Comparison of ENCODE assay signal across 1 cellular context in genomic region chr1:153626929-153627796, GRCh38.
TF ChIP-seq lines count a peak whose summit lies in the region.

Gene S100A13 (minus strand): TSS chr1:153627505. CDS start chr1:153626472, 1,033 bp downstream.

TF ChIP-seq in K562, 482 proteins besides CTCF, POLR2A, EP300 and RAD21 (continued from another document and continues in another):
- TF ChIP-seq MEIS2 (IDR thresholded peaks at IDR 0.05; ENCODE audit: partially characterized antibody): peak; percentile 31
- TF ChIP-seq NFXL1 (CRISPR knock-in tag; IDR thresholded peaks at IDR 0.05): no peak
- TF ChIP-seq CBX2 (IDR thresholded peaks at IDR 0.05; ENCODE audit: insufficient read depth, low read length, poor library complexity, severe bottlenecking): no peak
- TF ChIP-seq MCM7 (IDR thresholded peaks at IDR 0.05): no peak
- peak; percentile 80; the same call in 1 of the 2 replicates for TF ChIP-seq FOXK1 (CRISPR knock-in tag; IDR thresholded peaks at IDR 0.05; ENCODE audit: borderline replicate concordance)
- 0 out of 2 replicates have a peak, but pooled peaks have one; percentile 32 for TF ChIP-seq NR2C2 (CRISPR knock-in tag; IDR thresholded peaks at IDR 0.05)
- TF ChIP-seq NR2C2 (tag; IDR thresholded peaks at IDR 0.05): peak; percentile 72
- 0 out of 2 replicates have a peak, but pooled peaks have one; percentile 8 for TF ChIP-seq ERF (CRISPR knock-in tag; IDR thresholded peaks at IDR 0.05)
- TF ChIP-seq IFI16 (CRISPR knock-in tag; IDR thresholded peaks at IDR 0.05): no peak
- no peak for TF ChIP-seq RNF219 (CRISPR knock-in tag; IDR thresholded peaks at IDR 0.05)
- TF ChIP-seq GTF2F1 (IDR thresholded peaks at IDR 0.05; ENCODE audit: low read depth, low read length): no peak
- TF ChIP-seq EWSR1 (IDR thresholded peaks at IDR 0.05; ENCODE audit: borderline replicate concordance, low read depth, partially characterized antibody): no peak
- TF ChIP-seq HINFP (tag; conservative IDR thresholded peaks at IDR 0.05; ENCODE audit: low read depth): no peak
- TF ChIP-seq HEY1 (CRISPR knock-in tag; IDR thresholded peaks at IDR 0.05; ENCODE audit: borderline replicate concordance): no peak
- TF ChIP-seq TAF7 (tag; IDR thresholded peaks at IDR 0.05): peak; percentile 62
- TF ChIP-seq ZBTB17 (CRISPR knock-in tag; IDR thresholded peaks at IDR 0.05): peak; percentile 36; the same call in 1 of the 2 replicates
- TF ChIP-seq ZNF146 (CRISPR knock-in tag; IDR thresholded peaks at IDR 0.05; ENCODE audit: unreplicated experiment): no peak
- no peak for TF ChIP-seq WHSC1 (IDR thresholded peaks at IDR 0.05; ENCODE audit: low read length)
- no peak for TF ChIP-seq E2F1 (CRISPR knock-in tag; IDR thresholded peaks at IDR 0.05)
- TF ChIP-seq ZNF23 (CRISPR knock-in tag; IDR thresholded peaks at IDR 0.05): no peak
- no peak for TF ChIP-seq MBD1 (CRISPR knock-in tag; IDR thresholded peaks at IDR 0.05)
- peak in 1 of 2 experiments; percentile 74; a peak in 1 of 4 replicates for TF ChIP-seq TEAD1 (CRISPR knock-in tag; IDR thresholded peaks at IDR 0.05)
- TF ChIP-seq HMBOX1 (IDR thresholded peaks at IDR 0.05): no peak
- no peak for TF ChIP-seq HIVEP1 (CRISPR knock-in tag; IDR thresholded peaks at IDR 0.05)
- no peak for TF ChIP-seq ILK (tag; IDR thresholded peaks at IDR 0.05; ENCODE audit: borderline replicate concordance, low read depth)
- no peak for TF ChIP-seq ZNF699 (CRISPR knock-in tag; IDR thresholded peaks at IDR 0.05; ENCODE audit: insufficient replicate concordance)
- TF ChIP-seq NCOA4 (IDR thresholded peaks at IDR 0.05; ENCODE audit: partially characterized antibody): no peak
- TF ChIP-seq MTA3 (IDR thresholded peaks at IDR 0.05; ENCODE audit: borderline replicate concordance): peak; percentile 78; the same call in 1 of the 2 replicates
- peak; percentile 41; the same call in 1 of the 2 replicates for TF ChIP-seq SMC3 (conservative IDR thresholded peaks at IDR 0.05; ENCODE audit: insufficient read depth, low read depth, low read length)
- no peak for TF ChIP-seq EHMT2 (IDR thresholded peaks at IDR 0.05)
- peak; percentile 31 to 58; a peak in 3 of 4 replicates for TF ChIP-seq RCOR1 (IDR thresholded peaks at IDR 0.05; ENCODE audit: borderline replicate concordance in 1 of 2, low read depth in 2 of 2, low read length in 2 of 2)
- no peak for TF ChIP-seq PURB (CRISPR knock-in tag; IDR thresholded peaks at IDR 0.05; ENCODE audit: low read depth)
- TF ChIP-seq U2AF1 (optimal IDR thresholded peaks at IDR 0.05; ENCODE audit: low read depth, low read length): no peak
- TF ChIP-seq RFX5 (IDR thresholded peaks at IDR 0.05; ENCODE audit: low read depth, low read length): no peak
- TF ChIP-seq ZNF224 (CRISPR knock-in tag; IDR thresholded peaks at IDR 0.05): no peak
- no peak for TF ChIP-seq ZNF280A (IDR thresholded peaks at IDR 0.05; ENCODE audit: low read depth, partially characterized antibody)
- TF ChIP-seq ZNF551 (CRISPR knock-in tag; IDR thresholded peaks at IDR 0.05): no peak
- no peak for TF ChIP-seq ZNF507 (tag; conservative IDR thresholded peaks at IDR 0.05)
- no peak for TF ChIP-seq ZNF253 (CRISPR knock-in tag; conservative IDR thresholded peaks at IDR 0.05)
- no peak for TF ChIP-seq CSDE1 (IDR thresholded peaks at IDR 0.05)
- no peak for TF ChIP-seq E2F5 (CRISPR knock-in tag; IDR thresholded peaks at IDR 0.05)
- TF ChIP-seq L3MBTL2 (IDR thresholded peaks at IDR 0.05): peak; percentile 87
- no peak for TF ChIP-seq CBFA2T3 (IDR thresholded peaks at IDR 0.05)
- no peak for TF ChIP-seq NUFIP1 (IDR thresholded peaks at IDR 0.05; ENCODE audit: partially characterized antibody)
- TF ChIP-seq SLC30A9 (CRISPR knock-in tag; IDR thresholded peaks at IDR 0.05): no peak
- no peak for TF ChIP-seq FOXJ3 (CRISPR knock-in tag; IDR thresholded peaks at IDR 0.05)
- no peak for TF ChIP-seq RFX7 (CRISPR knock-in tag; IDR thresholded peaks at IDR 0.05)
- TF ChIP-seq NEUROD1 (IDR thresholded peaks at IDR 0.05; ENCODE audit: borderline replicate concordance, low read depth, low read length, partially characterized antibody): peak; percentile 7
- TF ChIP-seq CTBP1 (IDR thresholded peaks at IDR 0.05; ENCODE audit: borderline replicate concordance): peak; percentile 59; the same call in 1 of the 2 replicates
- no peak for TF ChIP-seq U2AF2 (optimal IDR thresholded peaks at IDR 0.05; ENCODE audit: low read depth, low read length)
- TF ChIP-seq PHTF2 (CRISPR knock-in tag; IDR thresholded peaks at IDR 0.05): no peak
- no peak for TF ChIP-seq ATF6 (CRISPR knock-in tag; IDR thresholded peaks at IDR 0.05)
- no peak for TF ChIP-seq ZNF311 (CRISPR knock-in tag; IDR thresholded peaks at IDR 0.05)
- no peak for TF ChIP-seq KLF10 (CRISPR knock-in tag; IDR thresholded peaks at IDR 0.05)
- TF ChIP-seq SNRNP70 (optimal IDR thresholded peaks at IDR 0.05; ENCODE audit: low read depth, low read length): no peak
- TF ChIP-seq ETV6 (IDR thresholded peaks at IDR 0.05; ENCODE audit: borderline replicate concordance in 1 of 2, low read depth in 2 of 2, low read length in 1 of 2): no peak
- TF ChIP-seq ETV6 (CRISPR knock-in tag; IDR thresholded peaks at IDR 0.05; ENCODE audit: borderline replicate concordance): no peak
- TF ChIP-seq SRSF7 (optimal IDR thresholded peaks at IDR 0.05; ENCODE audit: low read depth, low read length): no peak
- TF ChIP-seq PKNOX1 (IDR thresholded peaks at IDR 0.05): peak; percentile 61
- 0 out of 2 replicates have a peak, but pooled peaks have one; percentile 40 for TF ChIP-seq ZBTB49 (CRISPR knock-in tag; IDR thresholded peaks at IDR 0.05; ENCODE audit: borderline replicate concordance)
